ENCODE assay signal across 10 cellular contexts in the genomic region with DNA sequence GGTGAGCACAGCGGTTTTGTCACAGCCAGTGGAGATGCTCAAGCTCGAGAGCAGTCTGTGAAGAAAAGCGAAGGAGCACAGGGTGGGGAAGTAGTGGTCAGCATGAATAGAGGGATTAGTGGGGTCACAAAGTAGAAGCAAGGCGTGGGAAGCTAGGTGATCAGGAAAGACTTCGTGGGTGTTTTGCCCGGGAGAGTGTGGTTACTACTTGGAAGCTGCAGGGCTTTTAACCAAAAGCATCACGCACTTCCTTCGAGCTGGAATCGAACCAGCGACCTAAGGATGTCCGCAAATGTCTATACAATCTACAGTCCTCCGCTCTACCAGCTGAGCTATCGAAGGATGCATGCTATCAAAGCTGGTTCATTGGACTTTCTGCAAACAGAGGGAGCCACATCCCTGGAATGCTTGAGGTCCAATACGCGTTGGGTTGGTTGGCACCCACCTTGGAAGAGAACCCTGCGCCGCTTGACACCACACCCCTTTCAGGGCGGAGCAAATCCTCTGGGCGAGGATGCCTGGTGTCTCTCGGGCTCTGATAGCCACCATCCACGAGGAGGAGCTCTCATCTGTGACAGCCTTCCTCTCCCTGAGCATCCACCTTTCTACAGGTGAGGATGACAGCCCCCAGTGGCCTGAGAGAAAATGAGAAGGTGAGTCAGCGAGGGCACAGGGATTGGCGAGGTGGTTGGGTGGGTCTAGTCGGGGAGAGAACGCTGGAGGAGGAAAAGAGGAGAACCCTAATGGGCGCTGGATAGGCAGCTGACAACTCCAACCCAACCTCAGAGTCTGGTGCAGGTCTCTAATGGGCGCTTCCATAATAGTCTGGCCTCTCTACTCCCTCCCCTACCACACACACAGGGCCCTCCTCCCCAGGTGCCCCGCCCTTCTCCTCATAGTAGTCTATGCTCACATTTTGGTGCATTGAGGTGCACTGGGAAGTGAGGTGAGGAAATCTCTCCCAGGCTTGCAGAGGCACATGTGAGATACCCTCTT. TPM values are rescaled to one million over a fixed set of nuclear protein-coding genes. Genes with fewer than 3 reads are reported as not detected.
A peak's percentile ranks its signal among the peaks of the same experiment; 100 is the strongest.
DNase-seq lines count a peak whose midpoint lies in the region; ATAC-seq, FAIRE-seq and TF ChIP-seq lines count a peak whose summit lies in the region.
"Had no signal": no experiment of that assay in that cellular context is flagged by ENCODE, and none has a peak within 500 bp of the region (broad histone marks: within the 10 kb centered on the region; RNA-seq: fewer than 3 reads in every experiment).

No MANE protein-coding gene starts in this region.

- TF ChIP-seq CTCF in A549 (IDR thresholded peaks at IDR 0.05), result peak; percentile 30; the same call in 1 of the 3 replicates
- TF ChIP-seq CTCF in GM12864 (IDR thresholded peaks at IDR 0.05; ENCODE audit: low read depth, low read length, missing control alignments), result peak; percentile 38
- TF ChIP-seq CTCF in fibroblast of mammary gland (conservative IDR thresholded peaks at IDR 0.05; ENCODE audit: control insufficient read depth, insufficient read depth, low read depth, low read length), result peak; percentile 17
- no peak for TF ChIP-seq CTCF in testis (IDR thresholded peaks at IDR 0.05)

- WGBS in A549 (ENCODE audit: missing lambda C conversion rate), result 5% methylated on average over 28 of the region's 28 CpGs
- 47% methylated on average over 24 to 28 of the region's 28 CpGs for WGBS in testis, 2 donors

- H3K4me2 ChIP-seq in A549, result peak overlapping the region; percentile 66

- POLR2A ChIA-PET in A549 (lab: Yijun Ruan, JAX), result interaction anchor here (0.6 to 3.5 kb wide), 4 partner anchors 24 to 196 kb away, joined by 3 to 15 read pairs (median 7); a partner anchor contains a TSS

- H3K27ac ChIP-seq in A549 (no peak overlapping the region), testis (no peak overlapping the region)
- H3K27ac ChIP-seq: thoracic aorta had no signal

- CTCF ChIA-PET in A549 (lab: Yijun Ruan, JAX), result interaction anchor here (0.6 to 11.5 kb wide), 19 partner anchors 9 to 313 kb away, joined by 3 to 191 read pairs (median 5); a partner anchor contains a TSS

- TF ChIP-seq POLR2A in A549 (IDR thresholded peaks at IDR 0.05; ENCODE audit: low read length), result no peak
- no peak for TF ChIP-seq POLR2A in testis (IDR thresholded peaks at IDR 0.05)

- no peaks in the 10 kb centered on the region for H3K9me3 ChIP-seq in A549
- H3K9me3 ChIP-seq in testis, result no peaks in the 10 kb centered on the region
- H3K9me3 ChIP-seq: thoracic aorta had no signal

- peak overlapping the region; percentile 16; the same call in 1 of the 3 replicates for H3K4me3 ChIP-seq in A549
- H3K4me3 ChIP-seq in GM12864 (ENCODE audit: low read depth, low read length), result no peak overlapping the region
- no peak overlapping the region for H3K4me3 ChIP-seq in fibroblast of mammary gland (ENCODE audit: control insufficient read depth, low read depth, low read length)
- no peak overlapping the region for H3K4me3 ChIP-seq in testis
- H3K4me3 ChIP-seq: thoracic aorta had no signal

- TF ChIP-seq EP300 in A549 (IDR thresholded peaks at IDR 0.05), result no peak

- FAIRE-seq in A549 (lab: Jason Lieb, UNC), result peak; percentile 18

- in situ Hi-C loops in SK-MEL-5 (cut with HindIII; ENCODE audit: low pct_unique_long_range_greater_than_20kb, low sequenced_read_pairs), result no loop called here

- intact Hi-C loops in testis (cut with DNase I; ENCODE audit: low total_unique reads), result no loop called here

- H3K27me3 ChIP-seq in testis, result no peaks in the 10 kb centered on the region

- DNase-seq in A549 (ENCODE audit: low read depth in 1 of 2, low spot score in 1 of 2) (peak; percentile 83 to 92), GM12864 (ENCODE audit: low read depth) (no peak), SK-MEL-5 (ENCODE audit: low read depth, low spot score) (peak; percentile 88), fibroblast of mammary gland (ENCODE audit: low read depth) (peak; percentile 53), testis (no peak), HCEC 1CT (no peak), NK-92 (lab: John Stamatoyannopoulos, UW; ENCODE audit: unreplicated experiment) (no peak)

- H3K4me1 ChIP-seq in A549 (peaks cover 24% of the 10 kb centered on the region; the same call in 2 of the 3 replicates), testis (no peaks in the 10 kb centered on the region)

- TF ChIP-seq RAD21 in A549 (conservative IDR thresholded peaks at IDR 0.05 in 1 of 2, IDR thresholded peaks at IDR 0.05 in 1 of 2), result peak in 1 of 2 experiments; percentile 21; a peak in 1 of 5 replicates

- H3K36me3 ChIP-seq in testis (ENCODE audit: low read depth, missing control alignments), result no peaks in the 10 kb centered on the region
- H3K36me3 ChIP-seq: thoracic aorta had no signal

- ATAC-seq in A549 (peak; percentile 62 to 84), HG03520 (IDR thresholded peaks at IDR 0.05; ENCODE audit: unreplicated experiment) (no peak)

TF ChIP-seq in A549, 52 proteins besides CTCF, POLR2A, EP300 and RAD21 (continues in another document):
- TF ChIP-seq, protein P1, sequence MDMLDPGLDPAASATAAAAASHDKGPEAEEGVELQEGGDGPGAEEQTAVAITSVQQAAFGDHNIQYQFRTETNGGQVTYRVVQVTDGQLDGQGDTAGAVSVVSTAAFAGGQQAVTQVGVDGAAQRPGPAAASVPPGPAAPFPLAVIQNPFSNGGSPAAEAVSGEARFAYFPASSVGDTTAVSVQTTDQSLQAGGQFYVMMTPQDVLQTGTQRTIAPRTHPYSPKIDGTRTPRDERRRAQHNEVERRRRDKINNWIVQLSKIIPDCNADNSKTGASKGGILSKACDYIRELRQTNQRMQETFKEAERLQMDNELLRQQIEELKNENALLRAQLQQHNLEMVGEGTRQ (IDR thresholded peaks at IDR 0.05), result no peak
- TF ChIP-seq HOXB13 (CRISPR knock-in tag; IDR thresholded peaks at IDR 0.05; ENCODE audit: low read depth), result no peak
- TF ChIP-seq SREBF2 (IDR thresholded peaks at IDR 0.05), result peak; percentile 67
- no peak for TF ChIP-seq KDM1A (IDR thresholded peaks at IDR 0.05; ENCODE audit: low read depth)
- TF ChIP-seq, protein P2, sequence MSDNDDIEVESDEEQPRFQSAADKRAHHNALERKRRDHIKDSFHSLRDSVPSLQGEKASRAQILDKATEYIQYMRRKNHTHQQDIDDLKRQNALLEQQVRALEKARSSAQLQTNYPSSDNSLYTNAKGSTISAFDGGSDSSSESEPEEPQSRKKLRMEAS (IDR thresholded peaks at IDR 0.05), result peak; percentile 52; the same call in 1 of the 2 replicates
- TF ChIP-seq HOXB5 (CRISPR knock-in tag; IDR thresholded peaks at IDR 0.05), result no peak
- no peak for TF ChIP-seq POLR2AphosphoS2 (conservative IDR thresholded peaks at IDR 0.05; ENCODE audit: low read length)
- no peak for TF ChIP-seq HOXA7 (CRISPR knock-in tag; IDR thresholded peaks at IDR 0.05)
- TF ChIP-seq ESRRA (IDR thresholded peaks at IDR 0.05; ENCODE audit: borderline replicate concordance, low read length), result no peak
- TF ChIP-seq TP53 (CRISPR knock-in tag; IDR thresholded peaks at IDR 0.05), result no peak
- TF ChIP-seq, protein P3, sequence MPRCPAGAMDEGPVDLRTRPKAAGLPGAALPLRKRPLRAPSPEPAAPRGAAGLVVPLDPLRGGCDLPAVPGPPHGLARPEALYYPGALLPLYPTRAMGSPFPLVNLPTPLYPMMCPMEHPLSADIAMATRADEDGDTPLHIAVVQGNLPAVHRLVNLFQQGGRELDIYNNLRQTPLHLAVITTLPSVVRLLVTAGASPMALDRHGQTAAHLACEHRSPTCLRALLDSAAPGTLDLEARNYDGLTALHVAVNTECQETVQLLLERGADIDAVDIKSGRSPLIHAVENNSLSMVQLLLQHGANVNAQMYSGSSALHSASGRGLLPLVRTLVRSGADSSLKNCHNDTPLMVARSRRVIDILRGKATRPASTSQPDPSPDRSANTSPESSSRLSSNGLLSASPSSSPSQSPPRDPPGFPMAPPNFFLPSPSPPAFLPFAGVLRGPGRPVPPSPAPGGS (IDR thresholded peaks at IDR 0.05), result no peak
- TF ChIP-seq HDAC2 (IDR thresholded peaks at IDR 0.05), result no peak
- no peak for TF ChIP-seq CHD4 (IDR thresholded peaks at IDR 0.05; ENCODE audit: borderline replicate concordance)
- no peak for TF ChIP-seq NR3C1 (IDR thresholded peaks at IDR 0.05)

RNA-seq across cellular contexts. Expression of a gene that starts 16.0 kb away (rescaled TPM):
- polyA plus RNA-seq in A549 (2011; rRNA removed), result not detected in 2 replicates
- polyA plus RNA-seq in A549 (2012; cell fraction: cytosol; rRNA removed), result not detected in 2 replicates
- polyA plus RNA-seq in A549 (2012; cell fraction: nucleus; rRNA removed), result not detected in 2 replicates
- not detected in 3 replicates for polyA plus RNA-seq in A549 (2017; fragmentation: RNase III; extraction: RNeasy Plus Mini Kit Qiagen cat#74134 plus additional on column Dnase treatment)
- not detected in 2 replicates for polyA minus RNA-seq in A549 (2011; rRNA and poly(A)+ RNA removed)
- not detected in 2 replicates for total RNA-seq in SK-MEL-5 (2014; rRNA removed; shearing (Covaris generic))
- not detected in 2 replicates for polyA plus RNA-seq in SK-MEL-5 (2015; cell fraction: cytosol; rRNA removed)
- not detected in 2 replicates for polyA plus RNA-seq in SK-MEL-5 (2015; cell fraction: nucleus; rRNA removed)
- total RNA-seq in testis, result under 1 TPM in 1 of 2 donors, not detected in 1; 0.68 TPM
- polyA plus RNA-seq in testis (ENCODE audit: insufficient read depth, low read depth, low replicate concordance), result not detected
- total RNA-seq: omental fat pad, thoracic aorta had no signal

RNA-seq across cellular contexts. Expression of a gene that starts 26.8 kb away (rescaled TPM):
- 77.4 and 134 TPM in 2 replicates for polyA plus RNA-seq in A549 (2011; rRNA removed)
- 11.1 and 15.0 TPM in 2 replicates for polyA plus RNA-seq in A549 (2012; cell fraction: cytosol; rRNA removed)
- 8.0 and 10.9 TPM in 2 replicates for polyA plus RNA-seq in A549 (2012; cell fraction: nucleus; rRNA removed)
- 5.8 to 10.6 TPM (median 8.6 TPM) in 3 replicates for polyA plus RNA-seq in A549 (2017; fragmentation: RNase III; extraction: RNeasy Plus Mini Kit Qiagen cat#74134 plus additional on column Dnase treatment)
- 53.7 and 118 TPM in 2 replicates for polyA minus RNA-seq in A549 (2011; rRNA and poly(A)+ RNA removed)
- total RNA-seq in SK-MEL-5 (2014; rRNA removed; shearing (Covaris generic)), result 0.82 and 2.7 TPM in 2 replicates
- polyA plus RNA-seq in SK-MEL-5 (2015; cell fraction: cytosol; rRNA removed), result 2.9 and 6.4 TPM in 2 replicates
- 0.95 TPM in 1 of 2 replicates, not detected in the other for polyA plus RNA-seq in SK-MEL-5 (2015; cell fraction: nucleus; rRNA removed)
- 10 to 100 TPM; 27.6 to 53.4 TPM for total RNA-seq in testis
- polyA plus RNA-seq in testis (ENCODE audit: insufficient read depth, low read depth, low replicate concordance), result 27.7 TPM

RNA-seq across cellular contexts. Expression of a gene that starts 31.1 kb away (rescaled TPM):
- polyA plus RNA-seq in A549 (2011; rRNA removed) (35.4 and 46.9 TPM in 2 replicates), A549 (2017; fragmentation: RNase III; extraction: RNeasy Plus Mini Kit Qiagen cat#74134 plus additional on column Dnase treatment) (6.5 to 10.5 TPM (median 10.2 TPM) in 3 replicates), testis (ENCODE audit: insufficient read depth, low read depth, low replicate concordance) (27.7 TPM)
- 10.5 and 11.6 TPM in 2 replicates for polyA plus RNA-seq in A549 (2012; cell fraction: cytosol; rRNA removed)
- 7.9 and 10.9 TPM in 2 replicates for polyA plus RNA-seq in A549 (2012; cell fraction: nucleus; rRNA removed)
- polyA minus RNA-seq in A549 (2011; rRNA and poly(A)+ RNA removed), result 19.4 and 35.5 TPM in 2 replicates
- 5.2 TPM in 2 replicates for total RNA-seq in SK-MEL-5 (2014; rRNA removed; shearing (Covaris generic))
- polyA plus RNA-seq in SK-MEL-5 (2015; cell fraction: cytosol; rRNA removed), result 2.7 and 2.8 TPM in 2 replicates
- polyA plus RNA-seq in SK-MEL-5 (2015; cell fraction: nucleus; rRNA removed), result 0.48 TPM in 1 of 2 replicates, not detected in the other
- 10 to 100 TPM; 28.9 to 42.7 TPM for total RNA-seq in testis

Comparison
In these comparisons a context has a peak if more than half of its experiments do, and no peak if none do; other contexts are left out.
1. DNase-seq: peak in A549 (2 of 2), SK-MEL-5 (single experiment) and fibroblast of mammary gland (single experiment); none in GM12864 (single experiment), testis (single experiment), HCEC 1CT (single experiment) and NK-92 (single experiment).
2. CTCF ChIP-seq: peak in A549 (single experiment), GM12864 (single experiment) and fibroblast of mammary gland (single experiment); none in testis (0 of 3).